In the genomic region with DNA sequence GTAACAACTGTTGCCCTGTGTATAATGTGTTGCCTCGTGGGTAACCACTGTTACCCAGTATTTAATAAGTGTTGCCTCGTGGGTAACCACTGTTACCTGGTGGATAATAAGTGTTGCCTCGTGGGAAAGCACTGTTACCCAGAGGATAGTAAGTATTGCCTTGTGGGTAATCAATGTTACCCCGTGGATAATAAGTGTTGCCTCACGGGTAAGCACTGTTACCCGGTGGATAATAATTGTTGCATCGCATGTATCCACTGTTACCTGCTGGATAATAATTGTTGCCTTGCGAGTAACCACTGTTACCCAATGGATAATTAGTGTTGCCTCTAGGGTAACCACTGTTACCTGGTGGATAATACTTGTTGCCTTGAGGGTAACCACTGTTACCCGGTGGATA, we compare ENCODE assay signal across 36 cellular contexts. TPM values are rescaled to one million over a fixed set of nuclear protein-coding genes. Genes with fewer than 3 reads are reported as not detected.
"Had no signal": no experiment of that assay in that cellular context is flagged by ENCODE, and none has a peak within 500 bp of the region (broad histone marks: within the 10 kb centered on the region; RNA-seq: fewer than 3 reads in every experiment).

No MANE protein-coding gene starts in this region.

- H3K4me3 ChIP-seq: left lung, lower lobe of right lung, neural progenitor cell, right atrium auricular region, right lobe of liver, smooth muscle cell, tibial nerve, uterus had no signal

- FAIRE-seq: kidney had no signal

- H3K36me3 Mint-ChIP-seq: naive thymus-derived CD8-positive, alpha-beta T cell; neural progenitor cell; stimulated activated memory B cell treated with anti-CD40 and anti-IgM and Interleukin-4, amounts not matched to agents 10 μg/mL and 1 μg/mL and 100 μg/mL, for 72 hours; type B pancreatic cell had no signal

- H3K27ac Mint-ChIP-seq: naive thymus-derived CD8-positive, alpha-beta T cell; nephron; neural progenitor cell; stimulated activated memory B cell treated with anti-CD40 and anti-IgM and Interleukin-4, amounts not matched to agents 10 μg/mL and 1 μg/mL and 100 μg/mL, for 72 hours; stimulated activated naive CD8-positive, alpha-beta T cell treated with anti-CD3 and anti-CD28 coated beads, Interleukin-15, amount 100 ng/mL, for 72 hours; type B pancreatic cell had no signal

- H3K27me3 ChIP-seq: left lung, neural progenitor cell, neutrophil, right atrium auricular region, right lobe of liver, tibial nerve, uterus had no signal

- H3K4me3 Mint-ChIP-seq: naive thymus-derived CD8-positive, alpha-beta T cell; nephron; neural progenitor cell; stimulated activated memory B cell treated with anti-CD40 and anti-IgM and Interleukin-4, amounts not matched to agents 10 μg/mL and 1 μg/mL and 100 μg/mL, for 72 hours; stimulated activated naive CD8-positive, alpha-beta T cell treated with anti-CD3 and anti-CD28 coated beads, Interleukin-15, amount 100 ng/mL, for 72 hours; type B pancreatic cell had no signal

- H3K36me3 ChIP-seq: left lung, lower lobe of right lung, neural progenitor cell, neutrophil, right atrium auricular region, right lobe of liver, tibial nerve, uterus had no signal

- DNase-seq: hippocampal formation; kidney; left colon; left lung; lower lobe of right lung; mammary epithelial cell; mesenchymal stem cell; naive thymus-derived CD8-positive, alpha-beta T cell; occipital lobe; right lobe of liver; stimulated activated CD4-positive, alpha-beta T cell treated with anti-CD3 and anti-CD28 coated beads, Interleukin-1b, Interleukin-23, amount 100 ng/mL, for 48 hours; stimulated activated CD4-positive, alpha-beta T cell treated with anti-CD3 and anti-CD28 coated beads, Interleukin-2, amount 100 ng/mL, for 48 hours; stimulated activated CD4-positive, alpha-beta T cell treated with anti-CD3 and anti-CD28 coated beads, Interleukin-4, amount 100 ng/mL, for 4 hours; stimulated activated CD8-positive, alpha-beta memory T cell treated with anti-CD3 and anti-CD28 coated beads, Interleukin-4, amount 100 ng/mL, for 48 hours; stimulated activated naive CD4-positive, alpha-beta T cell treated with Interleukin-2 at 50 U/mL for 16 hours; stimulated activated naive CD8-positive, alpha-beta T cell treated with anti-CD3 and anti-CD28 coated beads, Interleukin-15, amount 100 ng/mL, for 72 hours; substantia nigra; uterus had no signal

- H3K27me3 Mint-ChIP-seq: naive thymus-derived CD8-positive, alpha-beta T cell; stimulated activated memory B cell treated with anti-CD40 and anti-IgM and Interleukin-4, amounts not matched to agents 10 μg/mL and 1 μg/mL and 100 μg/mL, for 72 hours; stimulated activated naive CD8-positive, alpha-beta T cell treated with anti-CD3 and anti-CD28 coated beads, Interleukin-15, amount 100 ng/mL, for 72 hours; type B pancreatic cell had no signal

- H3K9me3 ChIP-seq: lower lobe of right lung, right atrium auricular region, right lobe of liver had no signal

- H3K4me1 Mint-ChIP-seq: naive thymus-derived CD8-positive, alpha-beta T cell; nephron; neural progenitor cell; stimulated activated memory B cell treated with anti-CD40 and anti-IgM and Interleukin-4, amounts not matched to agents 10 μg/mL and 1 μg/mL and 100 μg/mL, for 72 hours; stimulated activated naive CD8-positive, alpha-beta T cell treated with anti-CD3 and anti-CD28 coated beads, Interleukin-15, amount 100 ng/mL, for 72 hours had no signal

- ATAC-seq: left colon; left lung; lower lobe of right lung; naive thymus-derived CD8-positive, alpha-beta T cell; right lobe of liver; stimulated activated memory B cell treated with anti-CD40 and anti-IgM and Interleukin-4, amounts not matched to agents 10 μg/mL and 1 μg/mL and 100 μg/mL, for 72 hours; stimulated activated naive CD8-positive, alpha-beta T cell treated with anti-CD3 and anti-CD28 coated beads, Interleukin-15, amount 100 ng/mL, for 72 hours had no signal

RNA-seq across cellular contexts. Expression of gene NXPE4, which starts 17.1 kb away (rescaled TPM):
- total RNA-seq: left lung; liver; lower lobe of right lung; mammary epithelial cell; mucosa of gallbladder; naive thymus-derived CD8-positive, alpha-beta T cell; occipital lobe; osteocyte; posterior vena cava; pulmonary artery endothelial cell; renal cortical epithelial cell; right atrium auricular region; right lobe of liver; skeletal muscle tissue; smooth muscle cell; temporal lobe; tibial nerve; ureter had no signal
- polyA plus RNA-seq: liver; mammary epithelial cell; naive thymus-derived CD8-positive, alpha-beta T cell; smooth muscle cell had no signal

RNA-seq across cellular contexts. Expression of gene NXPE1, which starts 53.0 kb away (rescaled TPM):
- total RNA-seq: left lung; liver; lower lobe of right lung; mammary epithelial cell; mucosa of gallbladder; naive thymus-derived CD8-positive, alpha-beta T cell; occipital lobe; osteocyte; posterior vena cava; pulmonary artery endothelial cell; renal cortical epithelial cell; right atrium auricular region; right lobe of liver; skeletal muscle tissue; smooth muscle cell; temporal lobe; tibial nerve; ureter had no signal
- polyA plus RNA-seq: liver; mammary epithelial cell; naive thymus-derived CD8-positive, alpha-beta T cell; smooth muscle cell; thymus had no signal
